8 cellular contexts compared by ENCODE assay signal in genomic region chr22:42932857-42933782, GRCh38.
DNase-seq lines count a peak whose midpoint lies in the region; ATAC-seq and FAIRE-seq lines count a peak whose summit lies in the region.

No MANE protein-coding gene starts in this region.

- H3K4me3 ChIP-seq in adipocyte (ENCODE audit: low read length) (peak overlapping the region; percentile 73), aorta (ENCODE audit: low read length in 2 of 2) (no peak overlapping the region)

- H3K9me3 ChIP-seq in adipocyte (ENCODE audit: control insufficient read depth, low read length): no peaks in the 10 kb centered on the region
- H3K9me3 ChIP-seq in aorta (ENCODE audit: control insufficient read depth, low read length): no peaks in the 10 kb centered on the region

- H3K27ac ChIP-seq in aorta (ENCODE audit: low read depth in 1 of 2, low read length in 2 of 2): peak overlapping the region; percentile 96 to 99

- H3K4me3 Mint-ChIP-seq in activated CD4-positive, alpha-beta T cell treated with anti-CD3 and anti-CD28 coated beads for 36 hours: peak overlapping the region; percentile 35

- H3K4me1 ChIP-seq in adipocyte (ENCODE audit: control insufficient read depth, insufficient read depth, low read length): peaks cover 82% of the 10 kb centered on the region
- peaks cover 13 to 24% of the 10 kb centered on the region in 2 donors for H3K4me1 ChIP-seq in aorta (ENCODE audit: control insufficient read depth in 1 of 2, insufficient read depth in 2 of 2, low read length in 2 of 2)

- POLR2A ChIA-PET in activated CD4-positive, alpha-beta T cell treated with anti-CD3 and anti-CD28 coated beads for 36 hours (lab: Charles Lee): interaction anchor here (0.6 kb wide), 1 partner anchor 13 kb away, joined by 3 read pairs; no protein-coding TSS in a partner anchor

- intact Hi-C loops in activated CD4-positive, alpha-beta T cell treated with anti-CD3 and anti-CD28 coated beads for 36 hours (cut with DNase I, micrococcal nuclease): no loop called here
- intact Hi-C loops in aorta (cut with DNase I): loop anchor here in 1 of 2 donors (5.0 kb wide), 2 partner anchors 64 to 79 kb away; no protein-coding TSS in a partner anchor

- H3K36me3 ChIP-seq in adipocyte (ENCODE audit: control insufficient read depth, insufficient read depth, low read length, severe bottlenecking): no peaks in the 10 kb centered on the region
- H3K36me3 ChIP-seq in aorta (ENCODE audit: control insufficient read depth in 1 of 2, insufficient read depth in 2 of 2, low read length in 1 of 2): no peaks in the 10 kb centered on the region

- H3K27me3 ChIP-seq in adipocyte (replicated peaks; ENCODE audit: control insufficient read depth, insufficient read depth, low read length) (no peaks in the 10 kb centered on the region), aorta (ENCODE audit: control insufficient read depth in 1 of 2, insufficient read depth in 2 of 2, low read length in 1 of 2) (no peaks in the 10 kb centered on the region)

- H3K27me3 Mint-ChIP-seq in activated CD4-positive, alpha-beta T cell treated with anti-CD3 and anti-CD28 coated beads for 36 hours: no peaks in the 10 kb centered on the region

- H3K27ac Mint-ChIP-seq in activated CD4-positive, alpha-beta T cell treated with anti-CD3 and anti-CD28 coated beads for 36 hours: peak overlapping the region; percentile 60

- H3K9me3 Mint-ChIP-seq in activated CD4-positive, alpha-beta T cell treated with anti-CD3 and anti-CD28 coated beads for 36 hours (ENCODE audit: low read depth): no peaks in the 10 kb centered on the region

- H3K36me3 Mint-ChIP-seq in activated CD4-positive, alpha-beta T cell treated with anti-CD3 and anti-CD28 coated beads for 36 hours (ENCODE audit: low read depth): no peaks in the 10 kb centered on the region

- peak; percentile 49 for DNase-seq in activated CD4-positive, alpha-beta T cell treated with anti-CD3 and anti-CD28 coated beads for 36 hours
- DNase-seq in activated CD4-positive, alpha-beta T cell treated with anti-CD3 and anti-CD28 coated beads, Interleukin-2, amount 50 U/mL, for 1 hour: no peak
- DNase-seq in adipocyte (ENCODE audit: low read depth) (no peak), mesenteric fat pad (ENCODE audit: low spot score) (peak; percentile 41), aorta (peak; percentile 68 to 80), frontal cortex (ENCODE audit: low spot score in 2 of 2) (no peak)

- peak overlapping the region; percentile 68 for H3K9ac ChIP-seq in adipocyte (ENCODE audit: low read length)

- peak; percentile 57 for ATAC-seq in activated CD4-positive, alpha-beta T cell treated with anti-CD3 and anti-CD28 coated beads for 36 hours
- ATAC-seq in HG03378 (IDR thresholded peaks at IDR 0.05; ENCODE audit: unreplicated experiment) (peak; percentile 38), aorta (ENCODE audit: low FRiP score) (peak; percentile 49), HG03280 (IDR thresholded peaks at IDR 0.05; ENCODE audit: unreplicated experiment) (no peak)

- CTCF ChIA-PET in activated CD4-positive, alpha-beta T cell treated with anti-CD3 and anti-CD28 coated beads for 36 hours (lab: Charles Lee): no interaction called here

- 1 to 3% methylated on average over 11 of the region's 11 CpGs for WGBS in aorta, 2 donors

- H3K4me1 Mint-ChIP-seq in activated CD4-positive, alpha-beta T cell treated with anti-CD3 and anti-CD28 coated beads for 36 hours: peaks cover 65% of the 10 kb centered on the region

- no peak for FAIRE-seq in frontal cortex (lab: Jason Lieb, UNC)

Comparison
In these comparisons a context has a peak if more than half of its experiments do, and no peak if none do; other contexts are left out.
1. DNase-seq: peak in activated CD4-positive, alpha-beta T cell treated with anti-CD3 and anti-CD28 coated beads for 36 hours (single experiment), mesenteric fat pad (single experiment) and aorta (2 of 2); none in activated CD4-positive, alpha-beta T cell treated with anti-CD3 and anti-CD28 coated beads, Interleukin-2, amount 50 U/mL, for 1 hour (single experiment), adipocyte (single experiment) and frontal cortex (0 of 2).